In the genomic region with DNA sequence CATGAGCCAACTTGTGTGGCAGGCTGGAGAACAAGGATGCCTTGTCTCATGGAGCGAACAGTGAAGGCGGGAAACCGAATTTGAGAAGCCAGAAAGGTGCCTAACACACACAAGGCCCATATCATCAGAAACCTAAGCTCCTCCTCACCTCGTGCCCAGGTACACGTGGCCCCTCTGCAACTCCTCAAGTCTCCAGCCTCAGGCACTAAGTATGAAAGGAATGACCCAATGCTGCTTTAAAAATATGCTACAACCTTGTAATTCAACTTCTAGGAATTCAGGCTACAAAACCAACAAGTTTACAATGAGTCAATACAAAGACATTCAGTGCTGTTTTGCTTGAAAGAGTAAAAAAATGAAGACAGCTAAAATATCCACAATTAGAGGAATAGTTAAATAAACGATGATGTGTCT, we compare ENCODE assay signal across 13 cellular contexts.
DNase-seq lines count a peak whose midpoint lies in the region; ATAC-seq lines count a peak whose summit lies in the region.
"Had no signal": no experiment of that assay in that cellular context is flagged by ENCODE, and none has a peak within 500 bp of the region (broad histone marks: within the 10 kb centered on the region; RNA-seq: fewer than 3 reads in every experiment).

No MANE protein-coding gene starts in this region.

- peak overlapping the region; percentile 1 for H3K4me3 Mint-ChIP-seq in T-helper 2 cell treated with Interferon-gamma antibody and Interleukin-4, amounts not matched to agents 5 μg/mL and 100 μg/mL, for 36 hours

- peak overlapping the region; percentile 56 for H3K4me2 ChIP-seq in skeletal muscle satellite cell (ENCODE audit: low read length)

- peaks cover 52% of the 10 kb centered on the region for H3K4me1 Mint-ChIP-seq in T-helper 2 cell treated with Interferon-gamma antibody and Interleukin-4, amounts not matched to agents 5 μg/mL and 100 μg/mL, for 36 hours (ENCODE audit: low read depth)

- no peak for DNase-seq in T-helper 2 cell treated with Interferon-gamma antibody and Interleukin-4, amounts not matched to agents 5 μg/mL and 100 μg/mL, for 36 hours (ENCODE audit: low spot score)
- DNase-seq in T-helper 2 cell = no peak
- DNase-seq in SJSA1 (ENCODE audit: low read depth in 1 of 2, low spot score in 2 of 2) = peak; percentile 74 to 90
- peak; percentile 35 for DNase-seq in fibroblast of the conjunctiva (ENCODE audit: low read depth)
- DNase-seq in NCI-H510A treated with DMSO at 0.1 percent for 48 hours (lab: John Stamatoyannopoulos, UW) = no peak
- DNase-seq: 8988T; effector CD8-positive, alpha-beta T cell; left colon; NCI-H2227 treated with DMSO at 0.1 percent for 48 hours; T-cell had no signal

- no peaks in the 10 kb centered on the region for H3K27me3 Mint-ChIP-seq in T-helper 2 cell treated with Interferon-gamma antibody and Interleukin-4, amounts not matched to agents 5 μg/mL and 100 μg/mL, for 36 hours (ENCODE audit: low read depth)
- H3K27me3 Mint-ChIP-seq: T-cell had no signal

- ATAC-seq in GM18909 (IDR thresholded peaks at IDR 0.05; ENCODE audit: poor library complexity, unreplicated experiment) (no peak), HG02885 (IDR thresholded peaks at IDR 0.05; ENCODE audit: poor library complexity, unreplicated experiment) (no peak)
- ATAC-seq: left colon, T-cell had no signal

- H3K27ac ChIP-seq in SJSA1 = peak overlapping the region; percentile 85

- H3K4me1 ChIP-seq in SJSA1 (replicated peaks) (peaks cover 55% of the 10 kb centered on the region), skeletal muscle satellite cell (ENCODE audit: control insufficient read depth, insufficient read depth, low read length) (peaks cover 43% of the 10 kb centered on the region)

- peak overlapping the region; percentile 67 for H3K27ac Mint-ChIP-seq in T-helper 2 cell treated with Interferon-gamma antibody and Interleukin-4, amounts not matched to agents 5 μg/mL and 100 μg/mL, for 36 hours
- H3K27ac Mint-ChIP-seq: T-cell had no signal

- H3K9me3 Mint-ChIP-seq in T-helper 2 cell treated with Interferon-gamma antibody and Interleukin-4, amounts not matched to agents 5 μg/mL and 100 μg/mL, for 36 hours = peaks cover 12% of the 10 kb centered on the region
- H3K9me3 Mint-ChIP-seq: T-cell had no signal

- H3K36me3 Mint-ChIP-seq in T-helper 2 cell treated with Interferon-gamma antibody and Interleukin-4, amounts not matched to agents 5 μg/mL and 100 μg/mL, for 36 hours (ENCODE audit: low read depth) = peaks cover 46% of the 10 kb centered on the region

- H3K27me3 ChIP-seq in SJSA1 (replicated peaks) (no peaks in the 10 kb centered on the region), skeletal muscle satellite cell (ENCODE audit: control insufficient read depth, insufficient read depth, low read length) (no peaks in the 10 kb centered on the region)

- H3K36me3 ChIP-seq in SJSA1 (peaks cover 36% of the 10 kb centered on the region), skeletal muscle satellite cell (ENCODE audit: insufficient read depth, low read length) (peaks cover 6% of the 10 kb centered on the region)

- peak overlapping the region; percentile 6 for H3K9ac ChIP-seq in skeletal muscle satellite cell (ENCODE audit: low read depth, low read length)

- H3K9me3 ChIP-seq in SJSA1 (replicated peaks) (no peaks in the 10 kb centered on the region), skeletal muscle satellite cell (replicated peaks; ENCODE audit: low read length) (no peaks in the 10 kb centered on the region)

- H3K4me3 ChIP-seq in SJSA1 = no peak overlapping the region
- H3K4me3 ChIP-seq in skeletal muscle satellite cell (ENCODE audit: low read length) = no peak overlapping the region

Comparison
In these comparisons a context has a peak if more than half of its experiments do, and no peak if none do; other contexts are left out.
1. DNase-seq: peak in SJSA1 (2 of 2) and fibroblast of the conjunctiva (single experiment); none in T-helper 2 cell treated with Interferon-gamma antibody and Interleukin-4, amounts not matched to agents 5 μg/mL and 100 μg/mL, for 36 hours (single experiment), T-helper 2 cell (0 of 5) and NCI-H510A treated with DMSO at 0.1 percent for 48 hours (single experiment).